ENCODE assay signal across 9 cellular contexts in genomic region chr2:1605102-1605501, GRCh38.
DNase-seq lines count a peak whose midpoint lies in the region; ATAC-seq and TF ChIP-seq lines count a peak whose summit lies in the region.
"Had no signal": no experiment of that assay in that cellular context is flagged by ENCODE, and none has a peak within 500 bp of the region (broad histone marks: within the 10 kb centered on the region; RNA-seq: fewer than 3 reads in every experiment).

No MANE protein-coding gene starts in this region.

- H3K4me2 ChIP-seq in BLaER1: peak overlapping the region; percentile 95

- H3K9me3 ChIP-seq in BLaER1 (no peaks in the 10 kb centered on the region), mesodermal cell (ENCODE audit: control insufficient read depth, low read length) (no peaks in the 10 kb centered on the region), suprapubic skin (no peaks in the 10 kb centered on the region)

- TF ChIP-seq CTCF in fibroblast of mammary gland (conservative IDR thresholded peaks at IDR 0.05; ENCODE audit: control insufficient read depth, insufficient read depth, low read depth, low read length) (no peak), suprapubic skin (IDR thresholded peaks at IDR 0.05) (no peak)

- WGBS in mesodermal cell (ENCODE audit: insufficient coverage in 2 of 2), 2 experiments: 39 to 40% methylated on average over 11 to 14 of the region's 16 CpGs
- WGBS in suprapubic skin: no CpG with 5 or more reads among the region's 16 CpGs

- H3K9ac ChIP-seq in BLaER1: peak overlapping the region; percentile 71

- H3K27ac ChIP-seq in BLaER1 (peak overlapping the region; percentile 94), mesodermal cell (ENCODE audit: low read depth, low read length, severe bottlenecking) (peak overlapping the region; percentile 31), suprapubic skin (no peak overlapping the region)

- DNase-seq in NCI-H69 (lab: John Stamatoyannopoulos, UW) (peak; percentile 18), fibroblast of mammary gland (ENCODE audit: low read depth) (peak; percentile 31), suprapubic skin (ENCODE audit: low spot score in 2 of 2) (no peak), activated T-cell treated with anti-CD3 and anti-CD28 coated beads for 4 hours (no peak)
- no peak for DNase-seq in activated naive CD4-positive, alpha-beta T cell treated with anti-CD3 and anti-CD28 coated beads, Interleukin-2, amount 50 U/mL, for 16 hours
- DNase-seq: NCI-H2029 had no signal

- no peaks in the 10 kb centered on the region for H3K27me3 ChIP-seq in BLaER1
- H3K27me3 ChIP-seq in suprapubic skin: no peaks in the 10 kb centered on the region

- no peak for TF ChIP-seq POLR2A in suprapubic skin (IDR thresholded peaks at IDR 0.05)

- no peaks in the 10 kb centered on the region for H4K20me1 ChIP-seq in BLaER1

- peaks cover 100% of the 10 kb centered on the region for H3K4me1 ChIP-seq in BLaER1
- H3K4me1 ChIP-seq in mesodermal cell (ENCODE audit: control insufficient read depth, insufficient read depth, low read length, poor library complexity, severe bottlenecking): peaks cover 42% of the 10 kb centered on the region
- H3K4me1 ChIP-seq in suprapubic skin: peaks cover 21% of the 10 kb centered on the region

- no peak for ATAC-seq in HG03469 (IDR thresholded peaks at IDR 0.05; ENCODE audit: unreplicated experiment)

- H3K36me3 ChIP-seq in BLaER1 (no peaks in the 10 kb centered on the region), mesodermal cell (ENCODE audit: control insufficient read depth, insufficient read depth, low read length) (no peaks in the 10 kb centered on the region), suprapubic skin (no peaks in the 10 kb centered on the region)

- TF ChIP-seq EP300 in suprapubic skin (IDR thresholded peaks at IDR 0.05): no peak

- peak overlapping the region; percentile 55 for H3K4me3 ChIP-seq in BLaER1
- no peak overlapping the region for H3K4me3 ChIP-seq in fibroblast of mammary gland (ENCODE audit: control insufficient read depth, low read depth, low read length)
- no peak overlapping the region for H3K4me3 ChIP-seq in mesodermal cell (ENCODE audit: extremely low read depth, insufficient read depth, low read length, poor library complexity, severe bottlenecking)
- no peak overlapping the region for H3K4me3 ChIP-seq in suprapubic skin

Comparison
In these comparisons a context has a peak if more than half of its experiments do, and no peak if none do; other contexts are left out.
1. DNase-seq: peak in NCI-H69 (single experiment) and fibroblast of mammary gland (single experiment); none in suprapubic skin (0 of 2), activated T-cell treated with anti-CD3 and anti-CD28 coated beads for 4 hours (single experiment) and activated naive CD4-positive, alpha-beta T cell treated with anti-CD3 and anti-CD28 coated beads, Interleukin-2, amount 50 U/mL, for 16 hours (single experiment).